29 cellular contexts compared by ENCODE assay signal in genomic region chr7:84081973-84082522, GRCh38.
DNase-seq lines count a peak whose midpoint lies in the region; ATAC-seq, FAIRE-seq and TF ChIP-seq lines count a peak whose summit lies in the region.
"Had no signal": no experiment of that assay in that cellular context is flagged by ENCODE, and none has a peak within 500 bp of the region (broad histone marks: within the 10 kb centered on the region; RNA-seq: fewer than 3 reads in every experiment).

No MANE protein-coding gene starts in this region.

- H3K4me3 ChIP-seq in A549 (no peak overlapping the region), Loucy (ENCODE audit: low read length, poor library complexity, severe bottlenecking) (peak overlapping the region; percentile 33), GM12878 (no peak overlapping the region)
- no peak overlapping the region for H3K4me3 ChIP-seq in CD8-positive, alpha-beta T cell (ENCODE audit: low read depth, low read length)
- H3K4me3 ChIP-seq: BLaER1 treated with 17β-estradiol and CSF1 and Interleukin-3, amounts not matched to agents 10 nM and 100 nM; K562; mucosa of descending colon had no signal

- no peak for TF ChIP-seq EP300 in A549 (IDR thresholded peaks at IDR 0.05)
- no peak for TF ChIP-seq EP300 in GM12878 (IDR thresholded peaks at IDR 0.05; ENCODE audit: borderline replicate concordance in 1 of 2, control insufficient read depth in 1 of 2, low read depth in 2 of 2, low read length in 2 of 2)

- CTCF ChIA-PET in A549 (lab: Yijun Ruan, JAX) = interaction anchor here (0.6 kb wide), 1 partner anchor 36 kb away, joined by 3 read pairs; no protein-coding TSS in a partner anchor
- CTCF ChIA-PET in CD8-positive, alpha-beta T cell (lab: Charles Lee) = no interaction called here
- CTCF ChIA-PET in GM12878 (lab: Yijun Ruan, JAX) = interaction anchor here (0.6 kb wide), 1 partner anchor 1812 kb away, joined by 3 read pairs; no protein-coding TSS in a partner anchor

- no peaks in the 10 kb centered on the region for H3K9me2 ChIP-seq in Loucy (replicated peaks; ENCODE audit: low read depth, low read length)

- WGBS in A549 (ENCODE audit: missing lambda C conversion rate) = 36% methylated on average over 3 of the region's 3 CpGs
- WGBS in GM12878 (ENCODE audit: insufficient coverage, insufficient replicate concordance, low lambda C conversion rate, missing lambda C conversion rate) = 52% methylated on average over 3 of the region's 3 CpGs

- DNase-seq in A549 (ENCODE audit: low read depth in 1 of 2, low spot score in 1 of 2) = no peak
- DNase-seq in CD8-positive, alpha-beta T cell = no peak
- no peak for DNase-seq in GM12878 (ENCODE audit: low read depth, low spot score)
- DNase-seq in RCC 7860 (ENCODE audit: low spot score) = no peak
- DNase-seq in Right ventricle myocardium inferior (ENCODE audit: missing footprints) = no peak
- DNase-seq: activated CD4-positive, alpha-beta T cell treated with anti-CD3 and anti-CD28 coated beads, Interleukin-2, amount 50 U/mL, for 48 hours; activated CD8-positive, alpha-beta memory T cell treated with anti-CD3 and anti-CD28 coated beads, Interleukin-2, amount 50 U/mL, for 4 hours; caudate nucleus; DMS79; GF-D8; glutamatergic neuron; mammary epithelial cell; mucosa of descending colon; NCI-H1105; NCI-H2029; NCI-H2227 treated with DMSO at 0.1 percent for 48 hours; NCI-H69; stimulated activated CD4-positive, alpha-beta T cell treated with anti-CD3 and anti-CD28 coated beads, Interleukin-15, amount 100 ng/mL, for 24 hours; stimulated activated CD4-positive, alpha-beta T cell treated with anti-CD3 and anti-CD28 coated beads, Interleukin-4, amount 100 ng/mL, for 4 hours; substantia nigra; SW 1271; T1000 had no signal

- H3K9me3 ChIP-seq in A549 (no peaks in the 10 kb centered on the region), Loucy (ENCODE audit: insufficient read depth, low read depth, low read length) (no peaks in the 10 kb centered on the region), GM12878 (replicated peaks; ENCODE audit: control insufficient read depth, insufficient read depth, low read length) (no peaks in the 10 kb centered on the region)
- no peaks in the 10 kb centered on the region for H3K9me3 ChIP-seq in CD8-positive, alpha-beta T cell (ENCODE audit: low read length)
- H3K9me3 ChIP-seq: BLaER1 treated with 17β-estradiol and CSF1 and Interleukin-3, amounts not matched to agents 10 nM and 100 nM; mucosa of descending colon had no signal

- FAIRE-seq in A549 (lab: Jason Lieb, UNC) (peak; percentile 43), GM12878 (lab: Jason Lieb, UNC) (peak; percentile 7), RCC 7860 (lab: Jason Lieb, UNC) (no peak)
- FAIRE-seq: K562 had no signal

- BruUV-seq in GM12878 (replicated peaks; lab: Mats Ljungman, UMichigan) = no TSS peak

- H3K9me3 Mint-ChIP-seq in CD8-positive, alpha-beta T cell = no peaks in the 10 kb centered on the region
- H3K9me3 Mint-ChIP-seq: nephron had no signal

- TF ChIP-seq POLR2A in A549 (IDR thresholded peaks at IDR 0.05; ENCODE audit: low read length) (no peak), GM12878 (IDR thresholded peaks at IDR 0.05; ENCODE audit: low read depth, low read length) (no peak)

- peaks cover 23% of the 10 kb centered on the region for H3K4me1 ChIP-seq in A549
- peaks cover 3% of the 10 kb centered on the region for H3K4me1 ChIP-seq in CD8-positive, alpha-beta T cell (ENCODE audit: insufficient read depth, low read length)
- H3K4me1 ChIP-seq in Loucy (ENCODE audit: insufficient read depth, low read length, poor library complexity, severe bottlenecking) = peaks cover 22% of the 10 kb centered on the region
- H3K4me1 ChIP-seq in GM12878 (ENCODE audit: control insufficient read depth, insufficient read depth, low read length) = no peaks in the 10 kb centered on the region
- H3K4me1 ChIP-seq: BLaER1 treated with 17β-estradiol and CSF1 and Interleukin-3, amounts not matched to agents 10 nM and 100 nM had no signal

- peak overlapping the region; percentile 11 for H3K9ac ChIP-seq in Loucy (ENCODE audit: low read depth, low read length, poor library complexity, severe bottlenecking)
- H3K9ac ChIP-seq in GM12878 (ENCODE audit: control insufficient read depth, insufficient read depth, low read length) = no peak overlapping the region
- H3K9ac ChIP-seq: BLaER1 treated with 17β-estradiol and CSF1 and Interleukin-3, amounts not matched to agents 10 nM and 100 nM had no signal

- no peaks in the 10 kb centered on the region for H3K27me3 ChIP-seq in CD8-positive, alpha-beta T cell (ENCODE audit: insufficient read depth, low read length)
- H3K27me3 ChIP-seq in Loucy (ENCODE audit: insufficient read depth, low read length, poor library complexity, severe bottlenecking) (no peaks in the 10 kb centered on the region), GM12878 (replicated peaks in 1 of 2; ENCODE audit: control insufficient read depth in 2 of 2, insufficient read depth in 2 of 2, low read length in 1 of 2) (no peaks in the 10 kb centered on the region)
- H3K27me3 ChIP-seq: BLaER1 treated with 17β-estradiol and CSF1 and Interleukin-3, amounts not matched to agents 10 nM and 100 nM had no signal

- intact Hi-C loops in CD8-positive, alpha-beta T cell (cut with DNase I, micrococcal nuclease) = no loop called here
- intact Hi-C loops in GM12878 (cut with micrococcal nuclease; ENCODE audit: unreplicated experiment) (no loop called here), Right ventricle myocardium inferior (cut with DNase I) (no loop called here)

- RAD21 ChIA-PET in GM12878 (lab: Charles Lee; ENCODE audit: unreplicated experiment) = interaction anchor here (0.7 kb wide), 2 partner anchors 19 to 106 kb away, joined by 3 read pairs; no protein-coding TSS in a partner anchor

- H3K36me3 Mint-ChIP-seq in CD8-positive, alpha-beta T cell = no peaks in the 10 kb centered on the region

- TF ChIP-seq CTCF in A549 (IDR thresholded peaks at IDR 0.05) = no peak
- TF ChIP-seq CTCF in CD8-positive, alpha-beta T cell (IDR thresholded peaks at IDR 0.05) = no peak
- TF ChIP-seq CTCF in Loucy (conservative IDR thresholded peaks at IDR 0.05; ENCODE audit: low read length) = no peak
- TF ChIP-seq CTCF in GM12878 (IDR thresholded peaks at IDR 0.05 in 2 of 3, conservative IDR thresholded peaks at IDR 0.05 in 1 of 3; ENCODE audit: control insufficient read depth in 2 of 3, extremely low read depth in 1 of 3, insufficient read depth in 1 of 3, low read depth in 3 of 3, low read length in 3 of 3) = no peak

- H3K4me2 ChIP-seq in A549 (peak overlapping the region; percentile 48), Loucy (ENCODE audit: low read depth, low read length, poor library complexity, severe bottlenecking) (peak overlapping the region; percentile 57), GM12878 (ENCODE audit: control insufficient read depth, insufficient read depth) (no peak overlapping the region)
- H3K4me2 ChIP-seq: BLaER1 treated with 17β-estradiol and CSF1 and Interleukin-3, amounts not matched to agents 10 nM and 100 nM had no signal

- no peaks in the 10 kb centered on the region for H3K36me3 ChIP-seq in CD8-positive, alpha-beta T cell (ENCODE audit: insufficient read depth, low read length)
- H3K36me3 ChIP-seq in Loucy (ENCODE audit: insufficient read depth, low read length) (no peaks in the 10 kb centered on the region), GM12878 (ENCODE audit: control insufficient read depth in 2 of 2, insufficient read depth in 2 of 2, low read length in 1 of 2) (no peaks in the 10 kb centered on the region)
- H3K36me3 ChIP-seq: BLaER1 treated with 17β-estradiol and CSF1 and Interleukin-3, amounts not matched to agents 10 nM and 100 nM had no signal

- in situ Hi-C loops in GM12878 (cut with MboI) = no loop called here

- ATAC-seq in A549 = no peak
- no peak for ATAC-seq in CD8-positive, alpha-beta T cell
- no peak; the same call in 1 of the 3 replicates for ATAC-seq in GM12878
- ATAC-seq in Right ventricle myocardium inferior = no peak
- ATAC-seq in HG03108 (IDR thresholded peaks at IDR 0.05; ENCODE audit: unreplicated experiment) = no peak
- ATAC-seq: esophagus mucosa, K562, mucosa of descending colon, Panc1 had no signal

- H3K27ac ChIP-seq in A549 = peak overlapping the region in 1 of 2 experiments; percentile 18; a peak in 1 of 6 replicates
- no peak overlapping the region for H3K27ac ChIP-seq in CD8-positive, alpha-beta T cell (ENCODE audit: low read depth, low read length)
- no peak overlapping the region for H3K27ac ChIP-seq in GM12878 (ENCODE audit: control insufficient read depth, insufficient read depth)
- H3K27ac ChIP-seq: BLaER1 treated with 17β-estradiol and CSF1 and Interleukin-3, amounts not matched to agents 10 nM and 100 nM had no signal

- TF ChIP-seq RAD21 in A549 (conservative IDR thresholded peaks at IDR 0.05 in 1 of 2, IDR thresholded peaks at IDR 0.05 in 1 of 2) (no peak), GM12878 (IDR thresholded peaks at IDR 0.05; ENCODE audit: insufficient read depth, low read depth, low read length) (no peak)

- POLR2A ChIA-PET in A549 (lab: Yijun Ruan, JAX) (no interaction called here), GM12878 (lab: Charles Lee) (interaction anchor here (0.6 kb wide), 1 partner anchor 61 kb away, joined by 3 read pairs; no protein-coding TSS in a partner anchor)
- POLR2A ChIA-PET in CD8-positive, alpha-beta T cell (lab: Charles Lee) = no interaction called here

- no peak overlapping the region for H3K27ac Mint-ChIP-seq in CD8-positive, alpha-beta T cell

- SMC1A ChIA-PET in GM12878 (lab: Charles Lee; ENCODE audit: uncharacterized antibody, unreplicated experiment) = interaction anchor here (1.0 to 1.2 kb wide), 3 partner anchors 10 to 111 kb away, joined by 3 to 4 read pairs (median 3); no protein-coding TSS in a partner anchor

- peak overlapping the region; percentile 90 for H2AFZ ChIP-seq in Loucy (ENCODE audit: low read length)
- no peak overlapping the region for H2AFZ ChIP-seq in GM12878 (ENCODE audit: control insufficient read depth, low read depth, low read length)

- no peaks in the 10 kb centered on the region for H3F3A ChIP-seq in Loucy (ENCODE audit: low read depth)

- H3K27me3 Mint-ChIP-seq in CD8-positive, alpha-beta T cell (ENCODE audit: low read depth) = no peaks in the 10 kb centered on the region

- no peaks in the 10 kb centered on the region for H3K79me2 ChIP-seq in Loucy (ENCODE audit: insufficient read depth, low read length)
- no peaks in the 10 kb centered on the region for H3K79me2 ChIP-seq in GM12878 (ENCODE audit: control insufficient read depth, insufficient read depth, low read length)

- peaks cover 8% of the 10 kb centered on the region for H3K4me1 Mint-ChIP-seq in CD8-positive, alpha-beta T cell (ENCODE audit: low read depth)

- H4K20me1 ChIP-seq in Loucy (ENCODE audit: insufficient read depth, low read length, poor library complexity, severe bottlenecking) = no peaks in the 10 kb centered on the region
- no peaks in the 10 kb centered on the region for H4K20me1 ChIP-seq in GM12878 (ENCODE audit: control insufficient read depth, insufficient read depth)
- H4K20me1 ChIP-seq: BLaER1 treated with 17β-estradiol and CSF1 and Interleukin-3, amounts not matched to agents 10 nM and 100 nM had no signal

- peak overlapping the region; percentile 26 for H3K4me3 Mint-ChIP-seq in CD8-positive, alpha-beta T cell
- H3K4me3 Mint-ChIP-seq: nephron had no signal

TF ChIP-seq in A549, 52 proteins besides CTCF, POLR2A, EP300 and RAD21 (continues in another document):
- TF ChIP-seq BHLHE40 (IDR thresholded peaks at IDR 0.05; ENCODE audit: low read depth, low read length) = no peak

TF ChIP-seq in GM12878, 131 proteins besides CTCF, POLR2A, EP300 and RAD21 (continues in another document):
- TF ChIP-seq HDAC6 (IDR thresholded peaks at IDR 0.05; ENCODE audit: unreplicated experiment) (no peak), SREBF1 (IDR thresholded peaks at IDR 0.05; ENCODE audit: low read length) (no peak)
